In the genomic region with DNA sequence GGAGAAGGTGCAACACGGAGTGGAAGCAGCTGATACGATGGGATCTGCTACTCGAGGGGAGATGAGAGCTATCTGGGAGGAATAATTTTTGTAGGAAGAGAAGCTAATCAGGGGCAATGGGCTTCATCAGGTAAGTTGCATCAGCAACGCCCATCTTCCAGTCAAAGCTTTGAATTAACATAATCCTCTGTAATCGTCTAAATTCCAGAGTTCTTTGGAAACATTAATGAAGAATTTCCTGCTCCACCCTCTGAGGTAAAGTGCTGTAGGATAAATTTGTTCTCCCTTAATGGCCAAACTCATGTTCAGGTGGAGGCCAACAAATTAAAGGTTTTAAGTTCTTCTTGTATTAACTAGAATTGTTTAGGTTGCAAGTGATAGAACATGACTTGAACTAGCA, we compare ENCODE assay signal across 1 cellular context.
TF ChIP-seq lines count a peak whose summit lies in the region.

No MANE protein-coding gene starts in this region.

TF ChIP-seq in H1, 55 proteins besides CTCF, POLR2A, EP300 and RAD21 (continued from another document):
- TF ChIP-seq ZNF274 (IDR thresholded peaks at IDR 0.05; ENCODE audit: borderline replicate concordance, extremely low read depth, low read length) (no peak), EGR1 (IDR thresholded peaks at IDR 0.05; ENCODE audit: borderline replicate concordance, low read depth, low read length) (no peak), SUZ12 (IDR thresholded peaks at IDR 0.05; ENCODE audit: low read length) (no peak), SAP30 (IDR thresholded peaks at IDR 0.05; ENCODE audit: insufficient read depth, insufficient replicate concordance, low read length) (no peak), RFX5 (IDR thresholded peaks at IDR 0.05; ENCODE audit: borderline replicate concordance, low read depth, low read length) (no peak)
